16 cellular contexts compared by ENCODE assay signal in the genomic region with DNA sequence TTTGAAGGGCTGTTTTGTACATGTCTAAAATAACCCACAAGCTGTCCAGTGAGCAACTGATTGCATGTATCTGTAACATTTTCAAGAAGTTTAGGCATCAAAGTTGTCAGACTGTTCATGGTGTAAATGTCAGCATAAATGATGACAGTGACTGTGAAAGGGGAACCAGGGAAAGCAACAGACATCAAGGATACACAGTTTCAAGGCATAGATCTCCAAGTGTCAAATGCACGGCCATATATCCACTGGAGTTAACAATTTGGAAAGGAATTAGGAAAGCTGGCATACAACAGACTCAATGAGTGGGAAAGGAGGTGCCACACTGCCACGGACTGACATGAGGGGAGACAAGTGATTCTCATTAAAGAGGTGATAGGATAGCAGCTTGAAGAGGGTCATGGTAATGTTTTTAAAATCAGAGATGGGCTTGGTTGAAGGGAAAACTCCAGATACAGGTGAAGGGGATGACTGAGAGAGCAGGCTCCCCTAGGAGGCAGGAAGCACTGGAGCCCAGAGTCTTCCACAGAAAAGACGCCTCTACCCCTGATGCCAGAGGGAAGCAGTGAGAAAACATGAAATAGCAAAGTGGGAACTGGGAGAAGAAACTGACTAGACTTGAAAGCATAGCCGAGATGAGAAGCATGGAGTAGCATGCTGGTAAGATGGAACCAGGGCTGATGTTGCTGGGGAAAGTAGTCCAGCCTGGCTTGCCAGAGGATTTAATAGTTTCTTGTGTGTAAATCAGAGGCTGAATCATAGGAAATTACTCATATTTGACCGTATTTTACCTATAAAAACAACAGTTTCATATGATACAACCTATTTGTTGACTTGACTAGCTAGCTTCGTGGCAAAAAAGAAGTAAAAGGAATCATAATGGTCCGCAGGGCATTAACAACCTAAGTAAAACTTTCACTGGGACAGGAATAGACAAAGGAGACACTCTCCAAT. TPM values are rescaled to one million over a fixed set of nuclear protein-coding genes. Genes with fewer than 3 reads are reported as not detected.
A peak's percentile ranks its signal among the peaks of the same experiment; 100 is the strongest.
DNase-seq lines count a peak whose midpoint lies in the region; FAIRE-seq and TF ChIP-seq lines count a peak whose summit lies in the region.
"Had no signal": no experiment of that assay in that cellular context is flagged by ENCODE, and none has a peak within 500 bp of the region (broad histone marks: within the 10 kb centered on the region; RNA-seq: fewer than 3 reads in every experiment).

No MANE protein-coding gene starts in this region.

- intact Hi-C loops in ovary (cut with DNase I): no loop called here
- intact Hi-C loops in CD14-positive monocyte (cut with micrococcal nuclease): no loop called here

- H3K4me1 ChIP-seq in HEK293 (ENCODE audit: control insufficient read depth, insufficient read depth, low read length) (no peaks in the 10 kb centered on the region), adipocyte (ENCODE audit: control insufficient read depth, insufficient read depth, low read length) (peaks cover 6% of the 10 kb centered on the region), keratinocyte (ENCODE audit: control insufficient read depth, extremely low read depth, insufficient read depth, low read length) (peaks cover 10% of the 10 kb centered on the region), ovary (ENCODE audit: insufficient read depth) (no peaks in the 10 kb centered on the region)
- H3K4me1 ChIP-seq: prostate gland, stomach had no signal

- H3K4me3 Mint-ChIP-seq in CD14-positive monocyte: no peak overlapping the region

- TF ChIP-seq EP300 in ovary (IDR thresholded peaks at IDR 0.05): no peak

- H3K9ac ChIP-seq in adipocyte (ENCODE audit: low read length) (no peak overlapping the region), keratinocyte (ENCODE audit: control insufficient read depth, extremely low read depth, insufficient read depth, low read length) (no peak overlapping the region)

- peak; percentile 34 for DNase-seq in AG20443 (ENCODE audit: low spot score)
- DNase-seq in adipocyte (ENCODE audit: low read depth): peak; percentile 18
- DNase-seq in keratinocyte (ENCODE audit: low read depth, low spot score): no peak
- DNase-seq in ovary: no peak
- DNase-seq in SIG-M5 treated with dmso at 0.1 percent for 504 hours (lab: John Stamatoyannopoulos, UW; ENCODE audit: unreplicated experiment): no peak
- no peak for DNase-seq in iPS-NIHi7 (ENCODE audit: extremely low spot score)
- DNase-seq in CD14-positive monocyte (ENCODE audit: low spot score): no peak
- DNase-seq: activated CD8-positive, alpha-beta memory T cell treated with anti-CD3 and anti-CD28 coated beads for 24 hours; anterior cingulate cortex; effector memory CD4-positive, alpha-beta T cell; midbrain; NCI-H446; stimulated activated CD4-positive, alpha-beta T cell treated with anti-CD3 and anti-CD28 coated beads, Interleukin-4, amount 100 ng/mL, for 24 hours; stomach had no signal

- peaks cover 0 to 2% (median 0%) of the 10 kb centered on the region in 7 donors for H3K9me3 Mint-ChIP-seq in CD14-positive monocyte

- peaks cover 39 to 51% of the 10 kb centered on the region in 2 experiments for H3K36me3 ChIP-seq in HEK293 (ENCODE audit: control insufficient read depth in 2 of 2, insufficient read depth in 1 of 2, low read length in 2 of 2)
- peaks cover 25% of the 10 kb centered on the region for H3K36me3 ChIP-seq in adipocyte (ENCODE audit: control insufficient read depth, insufficient read depth, low read length, severe bottlenecking)
- H3K36me3 ChIP-seq in keratinocyte (ENCODE audit: control insufficient read depth in 2 of 2, extremely low read depth in 1 of 2, insufficient read depth in 2 of 2, low read length in 2 of 2): peaks cover 4 to 6% of the 10 kb centered on the region in 2 experiments
- H3K36me3 ChIP-seq in ovary: no peaks in the 10 kb centered on the region
- H3K36me3 ChIP-seq: prostate gland had no signal

- dilution Hi-C loops in keratinocyte (cut with MboI; ENCODE audit: extremely low pct_ligation_motif_present, low sequenced_read_pairs): no loop called here

- H3K27me3 ChIP-seq in adipocyte (replicated peaks; ENCODE audit: control insufficient read depth, insufficient read depth, low read length): no peaks in the 10 kb centered on the region
- H3K27me3 ChIP-seq in keratinocyte (ENCODE audit: control insufficient read depth, extremely low read depth, insufficient read depth, low read length): no peaks in the 10 kb centered on the region
- no peaks in the 10 kb centered on the region for H3K27me3 ChIP-seq in ovary
- H3K27me3 ChIP-seq: stomach had no signal

- WGBS in ovary, 3 donors: 77 to 88% (median 84%) methylated on average over 7 of the region's 7 CpGs

- H3K4me3 ChIP-seq in HEK293 (ENCODE audit: low read depth, low read length) (no peak overlapping the region), adipocyte (ENCODE audit: low read length) (no peak overlapping the region), keratinocyte (ENCODE audit: control insufficient read depth in 2 of 3, extremely low read depth in 1 of 3, insufficient read depth in 2 of 3, low read depth in 1 of 3, low read length in 3 of 3) (no peak overlapping the region), ovary (no peak overlapping the region)
- H3K4me3 ChIP-seq: prostate gland, stomach had no signal

- peak overlapping the region; percentile 7 for H3K4me2 ChIP-seq in keratinocyte (ENCODE audit: control insufficient read depth, extremely low read depth, insufficient read depth, low read depth, low read length)

- peaks cover 51 to 54% of the 10 kb centered on the region in 2 donors for H3K36me3 Mint-ChIP-seq in CD14-positive monocyte

- CTCF ChIA-PET in HEK293 (lab: Yijun Ruan, JAX): interaction anchor here (1.0 kb wide), 1 partner anchor 10 kb away, joined by 3 read pairs; no protein-coding TSS in a partner anchor

- no peaks in the 10 kb centered on the region for H3K79me2 ChIP-seq in keratinocyte (ENCODE audit: control insufficient read depth, insufficient read depth, low read length)

- H3K27ac ChIP-seq in HEK293 (ENCODE audit: extremely low read depth, low read depth, low read length): no peak overlapping the region
- peak overlapping the region; percentile 31 for H3K27ac ChIP-seq in keratinocyte (ENCODE audit: control insufficient read depth, insufficient read depth, low read length)
- no peak overlapping the region for H3K27ac ChIP-seq in ovary
- H3K27ac ChIP-seq: prostate gland, stomach had no signal

- no peak for TF ChIP-seq POLR2A in ovary (IDR thresholded peaks at IDR 0.05)

- POLR2A ChIA-PET in HEK293 (lab: Yijun Ruan, JAX): no interaction called here

- no peaks in the 10 kb centered on the region for H4K20me1 ChIP-seq in keratinocyte (ENCODE audit: control insufficient read depth, extremely low read depth, insufficient read depth, low read length)

- no peaks in the 10 kb centered on the region for H3K9me1 ChIP-seq in keratinocyte (ENCODE audit: control insufficient read depth, extremely low read depth, insufficient read depth, low read length)

- peak; percentile 82 for FAIRE-seq in keratinocyte (lab: Jason Lieb, UNC)

- TF ChIP-seq CTCF in HEK293 (tag by site-specific recombination; IDR thresholded peaks at IDR 0.05): no peak
- no peak for TF ChIP-seq CTCF in keratinocyte (optimal IDR thresholded peaks at IDR 0.05 in 1 of 3, IDR thresholded peaks at IDR 0.05 in 1 of 3, conservative IDR thresholded peaks at IDR 0.05 in 1 of 3; ENCODE audit: extremely low read depth in 1 of 3, insufficient read depth in 2 of 3, low read length in 3 of 3)
- no peak for TF ChIP-seq CTCF in ovary (IDR thresholded peaks at IDR 0.05)
- no peak for TF ChIP-seq CTCF in CD14-positive monocyte (IDR thresholded peaks at IDR 0.05)

- no peaks in the 10 kb centered on the region for H3K4me1 Mint-ChIP-seq in CD14-positive monocyte

- no peaks in the 10 kb centered on the region for H3K27me3 Mint-ChIP-seq in CD14-positive monocyte (ENCODE audit: low read depth in 3 of 3)

- no peak overlapping the region for H2AFZ ChIP-seq in keratinocyte (ENCODE audit: control insufficient read depth, low read length)

- H3K9me3 ChIP-seq in HEK293 (ENCODE audit: control insufficient read depth, insufficient read depth, low read depth, low read length) (no peaks in the 10 kb centered on the region), adipocyte (ENCODE audit: control insufficient read depth, low read length) (no peaks in the 10 kb centered on the region), keratinocyte (ENCODE audit: control insufficient read depth, low read depth, low read length) (no peaks in the 10 kb centered on the region), ovary (no peaks in the 10 kb centered on the region)
- H3K9me3 ChIP-seq: prostate gland, stomach had no signal

- H3K27ac Mint-ChIP-seq in CD14-positive monocyte: peak overlapping the region in 1 of 7 donors; percentile 48

RNA-seq across cellular contexts. Expression of a gene that starts 18.6 kb away (rescaled TPM):
- polyA plus RNA-seq in keratinocyte: 27.5 to 52.0 TPM (median 29.1 TPM) in 3 replicates
- 75.7 TPM for polyA plus RNA-seq in keratinocyte (2011; ENCODE audit: low read depth)
- 22.1 and 31.1 TPM in 2 replicates for polyA plus RNA-seq in keratinocyte (2011; cell fraction: cytosol; rRNA removed)
- 51.7 and 69.1 TPM in 2 replicates for polyA plus RNA-seq in keratinocyte (2011; cell fraction: nucleus; rRNA removed)
- 21.5 and 31.6 TPM in 2 replicates for polyA plus RNA-seq in keratinocyte (2012; ENCODE audit: low replicate concordance)
- polyA minus RNA-seq in keratinocyte: 6.6 to 9.9 TPM (median 7.1 TPM) in 3 replicates
- polyA minus RNA-seq in keratinocyte (2011; cell fraction: cytosol; rRNA and poly(A)+ RNA removed): 15.2 TPM
- polyA minus RNA-seq in keratinocyte (2011; cell fraction: nucleus; rRNA and poly(A)+ RNA removed): 7.2 and 9.2 TPM in 2 replicates
- 10 to 100 TPM; 34.1 to 71.4 (median 41.2) TPM for total RNA-seq in ovary
- polyA plus RNA-seq in ovary: 10 to 100 TPM; 45.4 to 47.2 TPM
- 10 to 100 TPM; 34.6 to 38.1 TPM for polyA plus RNA-seq in CD14-positive monocyte

RNA-seq across cellular contexts. Expression of a gene that starts 28.6 kb away (rescaled TPM):
- polyA plus RNA-seq in keratinocyte (10.2 to 14.9 TPM (median 12.2 TPM) in 3 replicates), ovary (10 to 100 TPM in 1 of 2 donors, 1 to 10 TPM in 1; 8.9 to 16.0 TPM), CD14-positive monocyte (10 to 100 TPM; 15.8 to 19.5 TPM)
- polyA plus RNA-seq in keratinocyte (2011; ENCODE audit: low read depth): 6.6 TPM
- polyA plus RNA-seq in keratinocyte (2011; cell fraction: cytosol; rRNA removed): 8.4 and 12.3 TPM in 2 replicates
- 9.5 and 10.4 TPM in 2 replicates for polyA plus RNA-seq in keratinocyte (2011; cell fraction: nucleus; rRNA removed)
- 7.7 and 11.9 TPM in 2 replicates for polyA plus RNA-seq in keratinocyte (2012; ENCODE audit: low replicate concordance)
- 10.0 to 26.2 TPM (median 19.0 TPM) in 3 replicates for polyA minus RNA-seq in keratinocyte
- polyA minus RNA-seq in keratinocyte (2011; cell fraction: cytosol; rRNA and poly(A)+ RNA removed): 13.8 TPM
- polyA minus RNA-seq in keratinocyte (2011; cell fraction: nucleus; rRNA and poly(A)+ RNA removed): 17.8 and 19.5 TPM in 2 replicates
- 10 to 100 TPM; 19.0 to 36.6 (median 35.1) TPM for total RNA-seq in ovary

RNA-seq across cellular contexts. Expression of a gene that starts 32.6 kb away (rescaled TPM):
- 6.8 to 20.9 TPM (median 12.8 TPM) in 3 replicates for polyA plus RNA-seq in keratinocyte
- 160 TPM for polyA plus RNA-seq in keratinocyte (2011; ENCODE audit: low read depth)
- polyA plus RNA-seq in keratinocyte (2011; cell fraction: cytosol; rRNA removed): 14.6 and 17.7 TPM in 2 replicates
- polyA plus RNA-seq in keratinocyte (2011; cell fraction: nucleus; rRNA removed): 46.6 and 47.1 TPM in 2 replicates
- 16.0 and 58.4 TPM in 2 replicates for polyA plus RNA-seq in keratinocyte (2012; ENCODE audit: low replicate concordance)
- polyA minus RNA-seq in keratinocyte: 16.0 to 24.0 TPM (median 17.2 TPM) in 3 replicates
- 4.2 TPM for polyA minus RNA-seq in keratinocyte (2011; cell fraction: cytosol; rRNA and poly(A)+ RNA removed)
- 18.1 and 24.6 TPM in 2 replicates for polyA minus RNA-seq in keratinocyte (2011; cell fraction: nucleus; rRNA and poly(A)+ RNA removed)
- 10 to 100 TPM in 5 of 7 donors, 1 to 10 TPM in 2; 7.2 to 66.4 (median 14.2) TPM for total RNA-seq in ovary
- polyA plus RNA-seq in ovary: 10 to 100 TPM in 1 of 2 donors, 1 to 10 TPM in 1; 6.1 to 28.3 TPM
- not detected for polyA plus RNA-seq in CD14-positive monocyte

Comparison
In these comparisons a context has a peak if more than half of its experiments do, and no peak if none do; other contexts are left out.
1. DNase-seq: peak in AG20443 (single experiment) and adipocyte (single experiment); none in keratinocyte (single experiment), ovary (0 of 5), SIG-M5 treated with dmso at 0.1 percent for 504 hours (single experiment), iPS-NIHi7 (single experiment) and CD14-positive monocyte (single experiment).
2. RNA of a gene that starts 32.6 kb away (polyA plus RNA-seq): 6.1 to 28.3 TPM in ovary and 6.8 to 160 TPM in keratinocyte; not detected in CD14-positive monocyte; every median in the first group is over 4 times any median in the second.